13 cellular contexts compared by ENCODE assay signal in genomic region chr11:73784080-73784634, GRCh38. TPM values are rescaled to one million over a fixed set of nuclear protein-coding genes. Genes with fewer than 3 reads are reported as not detected.
DNase-seq lines count a peak whose midpoint lies in the region; ATAC-seq and TF ChIP-seq lines count a peak whose summit lies in the region.
"Had no signal": no experiment of that assay in that cellular context is flagged by ENCODE, and none has a peak within 500 bp of the region (broad histone marks: within the 10 kb centered on the region; RNA-seq: fewer than 3 reads in every experiment).

No MANE protein-coding gene starts in this region.

- H3K9me3 ChIP-seq in H9 (ENCODE audit: control insufficient read depth, low read depth, low read length) (no peaks in the 10 kb centered on the region), hepatocyte (ENCODE audit: low read depth) (no peaks in the 10 kb centered on the region)

- no peak overlapping the region for H2AK5ac ChIP-seq in H9 (ENCODE audit: insufficient read length, low read length)

- H3K27me3 Mint-ChIP-seq in H9 (ENCODE audit: low read depth): no peaks in the 10 kb centered on the region; the same call in 1 of the 2 replicates

- no peak for TF ChIP-seq CTCF in AG10803 (conservative IDR thresholded peaks at IDR 0.05; ENCODE audit: low read length)
- no peak for TF ChIP-seq CTCF in H9 (conservative IDR thresholded peaks at IDR 0.05)
- no peak for TF ChIP-seq CTCF in hepatocyte (IDR thresholded peaks at IDR 0.05; ENCODE audit: poor library complexity)

- H3K4me3 ChIP-seq in AG10803 (ENCODE audit: low read length) (no peak overlapping the region), hepatocyte (no peak overlapping the region)

- H3K79me2 ChIP-seq in H9 (ENCODE audit: insufficient read depth, low read length) (no peaks in the 10 kb centered on the region), hepatocyte (peaks cover 12% of the 10 kb centered on the region)

- H3K36me3 ChIP-seq in hepatocyte (replicated peaks; ENCODE audit: insufficient read depth, low read depth): no peaks in the 10 kb centered on the region

- H3K23me2 ChIP-seq in H9 (ENCODE audit: insufficient read length, low read depth, low read length, poor library complexity, severe bottlenecking): no peaks in the 10 kb centered on the region

- no peak for ATAC-seq in HG02970 (IDR thresholded peaks at IDR 0.05; ENCODE audit: low FRiP score, unreplicated experiment)
- ATAC-seq in GM21360 (IDR thresholded peaks at IDR 0.05; ENCODE audit: unreplicated experiment): no peak

- DNase-seq in AG10803 (ENCODE audit: low read depth): peak; percentile 68
- DNase-seq in H9: peak; percentile 40
- peak; percentile 99 for DNase-seq in OCI-M1 (lab: John Stamatoyannopoulos, UW)
- DNase-seq in hepatocyte (ENCODE audit: low spot score): peak; percentile 13
- DNase-seq in NCI-H1105 (lab: John Stamatoyannopoulos, UW): no peak
- no peak for DNase-seq in stimulated activated CD4-positive, alpha-beta T cell treated with anti-CD3 and anti-CD28 coated beads, Interleukin-12 subunit alpha, Interleukin-12 subunit beta, amount 100 ng/mL, for 4 hours
- DNase-seq: CD4-positive, CD25-positive, alpha-beta regulatory T cell; cortex of kidney; NCI-H1694; stimulated activated CD4-positive, alpha-beta T cell treated with anti-CD3 and anti-CD28 coated beads, Interleukin-4, amount 100 ng/mL, for 24 hours; T1000 had no signal

- H3K9ac ChIP-seq in H9 (ENCODE audit: extremely low read depth, insufficient read length, low read length): no peak overlapping the region

- no peak overlapping the region for H2BK20ac ChIP-seq in H9 (ENCODE audit: low read depth, low read length, poor library complexity, severe bottlenecking)

- H3K27me3 ChIP-seq in H9 (ENCODE audit: insufficient read depth, low read length): no peaks in the 10 kb centered on the region
- H3K27me3 ChIP-seq in hepatocyte: no peaks in the 10 kb centered on the region

- H3K23ac ChIP-seq in H9 (ENCODE audit: insufficient read length, low read depth, low read length): no peak overlapping the region

- no peaks in the 10 kb centered on the region for H3K36me3 Mint-ChIP-seq in H9 (ENCODE audit: insufficient read depth in 1 of 3, low read depth in 3 of 3)
- H3K36me3 Mint-ChIP-seq: CD4-positive, CD25-positive, alpha-beta regulatory T cell had no signal

- H3K27ac Mint-ChIP-seq in H9: peak overlapping the region in 2 of 3 experiments; percentile 52 to 90; a peak in 3 of 7 replicates

- no peak overlapping the region for H2BK5ac ChIP-seq in H9 (ENCODE audit: insufficient read length, low read length)

- H3K4me3 Mint-ChIP-seq in H9: no peak overlapping the region

- no peak overlapping the region for H2BK120ac ChIP-seq in H9 (ENCODE audit: low read depth, low read length, poor library complexity, severe bottlenecking)

- H2BK12ac ChIP-seq in H9 (ENCODE audit: insufficient read length, low read depth, low read length): no peak overlapping the region

- H2AFZ ChIP-seq in H9 (ENCODE audit: low read length): no peak overlapping the region
- no peak overlapping the region for H2AFZ ChIP-seq in hepatocyte

- H4K8ac ChIP-seq in H9 (replicated peaks; ENCODE audit: insufficient read length, low read depth, low read length): no peak overlapping the region

- no peak overlapping the region for H3K4ac ChIP-seq in H9 (ENCODE audit: low read depth, low read length)

- H3K9me2 ChIP-seq in hepatocyte (replicated peaks; ENCODE audit: insufficient read depth): no peaks in the 10 kb centered on the region

- H3K27ac ChIP-seq in H9 (ENCODE audit: insufficient read length, low read depth, low read length): no peak overlapping the region
- peak overlapping the region; percentile 42 for H3K27ac ChIP-seq in hepatocyte

- no peak overlapping the region for H4K5ac ChIP-seq in H9 (ENCODE audit: insufficient read length, low read depth, low read length)

- no peaks in the 10 kb centered on the region for H3K9me3 Mint-ChIP-seq in H9
- H3K9me3 Mint-ChIP-seq: CD4-positive, CD25-positive, alpha-beta regulatory T cell had no signal

- no peaks in the 10 kb centered on the region for H3K4me1 ChIP-seq in H9 (ENCODE audit: insufficient read depth, low read length)
- H3K4me1 ChIP-seq in hepatocyte (ENCODE audit: insufficient read depth): peaks cover 11% of the 10 kb centered on the region

- H3K4me2 ChIP-seq in H9 (ENCODE audit: insufficient read depth, insufficient read length, low read length): no peak overlapping the region
- no peak overlapping the region for H3K4me2 ChIP-seq in hepatocyte

- H4K20me1 ChIP-seq in H9 (ENCODE audit: control insufficient read depth, insufficient read depth, insufficient read length) (no peaks in the 10 kb centered on the region), hepatocyte (ENCODE audit: insufficient read depth, poor library complexity, severe bottlenecking) (no peaks in the 10 kb centered on the region)

- peaks cover 15 to 21% of the 10 kb centered on the region in 2 experiments for H3K4me1 Mint-ChIP-seq in H9

- H4K91ac ChIP-seq in H9 (ENCODE audit: insufficient read length, low read depth, low read length): no peak overlapping the region

- no CpG with 5 or more reads among the region's 6 CpGs for WGBS in H9 (ENCODE audit: extremely low coverage, insufficient read length, low lambda C conversion rate)
- WGBS in hepatocyte (ENCODE audit: low lambda C conversion rate, missing lambda C conversion rate): 83% methylated on average over 6 of the region's 6 CpGs

- H2BK15ac ChIP-seq in H9 (ENCODE audit: low read depth, low read length): no peak overlapping the region

- no peak overlapping the region for H3T11ph ChIP-seq in H9 (ENCODE audit: low read length)

- H3K79me1 ChIP-seq in H9 (ENCODE audit: insufficient read depth, low read depth, low read length, poor library complexity, severe bottlenecking): no peaks in the 10 kb centered on the region

- H3K18ac ChIP-seq in H9 (ENCODE audit: insufficient read length, low read depth, low read length): no peak overlapping the region

- H3K56ac ChIP-seq in H9 (ENCODE audit: insufficient read length, low read depth, low read length): no peak overlapping the region

- no peak overlapping the region for H3K14ac ChIP-seq in H9 (ENCODE audit: insufficient read depth, low read length)

RNA-seq across cellular contexts. Expression of gene MRPL48, which starts 3.5 kb away (rescaled TPM):
- total RNA-seq in H9 (2021) (35.7 and 36.4 TPM in 2 replicates), hepatocyte (25.9 and 28.5 TPM in 2 replicates)
- polyA plus RNA-seq in hepatocyte: 34.9 and 59.1 TPM in 2 replicates

RNA-seq across cellular contexts. Expression of gene RAB6A, which starts 23.3 kb away (rescaled TPM):
- total RNA-seq in H9 (2021): 72.8 and 74.4 TPM in 2 replicates
- 99.5 and 103 TPM in 2 replicates for total RNA-seq in hepatocyte
- polyA plus RNA-seq in hepatocyte: 83.8 and 85.8 TPM in 2 replicates

Comparison
In these comparisons a context has a peak if more than half of its experiments do, and no peak if none do; other contexts are left out.
1. DNase-seq: peak in AG10803 (single experiment), H9 (single experiment), OCI-M1 (single experiment) and hepatocyte (single experiment); none in NCI-H1105 (single experiment) and stimulated activated CD4-positive, alpha-beta T cell treated with anti-CD3 and anti-CD28 coated beads, Interleukin-12 subunit alpha, Interleukin-12 subunit beta, amount 100 ng/mL, for 4 hours (single experiment).